Comparison of ENCODE assay signal across 13 cellular contexts in the genomic region with DNA sequence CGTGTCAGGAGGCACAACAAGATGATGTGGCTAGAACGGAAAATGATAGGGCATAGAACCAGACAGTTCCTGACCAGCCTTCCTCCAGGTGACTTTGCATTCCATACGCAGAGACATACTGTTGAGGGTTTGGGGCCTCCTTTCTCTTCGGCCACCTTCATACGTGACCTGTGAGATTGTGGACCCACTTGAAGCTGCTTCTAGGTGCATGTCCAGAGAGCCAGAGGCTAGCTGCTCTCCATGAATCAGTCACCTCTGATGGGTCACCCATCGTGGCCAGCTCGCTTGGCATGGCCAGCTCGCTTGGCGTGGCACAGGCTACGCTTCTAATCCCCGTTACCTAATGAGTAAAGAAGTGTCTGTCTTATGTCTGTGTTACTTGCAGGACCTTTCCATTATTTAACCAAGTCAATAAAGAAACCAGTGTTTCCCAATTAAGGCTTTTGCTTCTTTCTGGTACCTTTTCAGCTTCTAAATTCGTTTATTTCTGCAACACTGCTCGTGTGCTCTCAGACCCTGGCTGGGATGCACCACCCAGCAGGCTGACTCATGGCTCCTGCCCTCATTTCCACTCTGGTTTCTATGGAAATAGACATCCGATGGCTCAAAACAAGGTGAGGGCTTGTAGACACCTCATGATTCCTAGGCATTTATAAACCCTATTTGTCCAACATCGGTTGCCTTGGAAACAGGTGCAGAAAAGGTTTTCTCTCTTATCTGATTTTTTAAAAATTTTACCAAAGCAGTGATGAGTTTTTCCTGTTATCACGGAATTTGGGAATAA.
A peak's percentile ranks its signal among the peaks of the same experiment; 100 is the strongest.
DNase-seq lines count a peak whose midpoint lies in the region; ATAC-seq and TF ChIP-seq lines count a peak whose summit lies in the region.
"Had no signal": no experiment of that assay in that cellular context is flagged by ENCODE, and none has a peak within 500 bp of the region (broad histone marks: within the 10 kb centered on the region; RNA-seq: fewer than 3 reads in every experiment).

No MANE protein-coding gene starts in this region.

- H3K27ac ChIP-seq in RWPE1 (peak overlapping the region; percentile 56; the same call in 1 of the 2 replicates), stomach (no peak overlapping the region)
- no peak overlapping the region for H3K27ac ChIP-seq in effector memory CD4-positive, alpha-beta T cell (ENCODE audit: insufficient read depth, low read length, poor library complexity, severe bottlenecking)
- H3K27ac ChIP-seq: 22Rv1, tibial nerve had no signal

- H3K27me3 ChIP-seq in effector memory CD4-positive, alpha-beta T cell (replicated peaks; ENCODE audit: control insufficient read depth, insufficient read depth, low read length, poor library complexity, severe bottlenecking) = no peaks in the 10 kb centered on the region
- H3K27me3 ChIP-seq in stomach = no peaks in the 10 kb centered on the region
- H3K27me3 ChIP-seq: adrenal gland, tibial nerve had no signal

- ATAC-seq in GM19023 (IDR thresholded peaks at IDR 0.05; ENCODE audit: unreplicated experiment) = no peak
- ATAC-seq: GM23338 had no signal

- H3K4me3 ChIP-seq in fibroblast of mammary gland (ENCODE audit: control insufficient read depth, low read depth, low read length) (no peak overlapping the region), stomach (no peak overlapping the region)
- H3K4me3 ChIP-seq in effector memory CD4-positive, alpha-beta T cell (ENCODE audit: insufficient read depth, low read depth, low read length, poor library complexity, severe bottlenecking) = no peak overlapping the region
- H3K4me3 ChIP-seq: adrenal gland, GM23338, tibial nerve had no signal

- CTCF ChIA-PET in RWPE1 (lab: Yijun Ruan, JAX) = no interaction called here

- no peak for TF ChIP-seq POLR2A in stomach (IDR thresholded peaks at IDR 0.05)

- TF ChIP-seq CTCF in RWPE1 (conservative IDR thresholded peaks at IDR 0.05; ENCODE audit: low read depth) = no peak
- TF ChIP-seq CTCF in fibroblast of mammary gland (conservative IDR thresholded peaks at IDR 0.05; ENCODE audit: control insufficient read depth, insufficient read depth, low read depth, low read length) = no peak
- no peak for TF ChIP-seq CTCF in osteocyte (IDR thresholded peaks at IDR 0.05)
- no peak for TF ChIP-seq CTCF in stomach (IDR thresholded peaks at IDR 0.05)

- H3K36me3 ChIP-seq in effector memory CD4-positive, alpha-beta T cell (ENCODE audit: control insufficient read depth, insufficient read depth, low read length) = no peaks in the 10 kb centered on the region
- peaks cover 0 to 5% (median 2%) of the 10 kb centered on the region in 4 donors for H3K36me3 ChIP-seq in stomach
- H3K36me3 ChIP-seq: adrenal gland had no signal

- no peaks in the 10 kb centered on the region for H3K4me1 Mint-ChIP-seq in osteocyte (ENCODE audit: unreplicated experiment)

- POLR2A ChIA-PET in RWPE1 (lab: Yijun Ruan, JAX; ENCODE audit: low non-redundant PET) = no interaction called here

- intact Hi-C loops in stomach (cut with DNase I; ENCODE audit: low total_unique reads) = no loop called here

- WGBS in stomach, 5 donors = 87 to 93% (median 91%) methylated on average over 16 of the region's 16 CpGs

- H3K27ac Mint-ChIP-seq in osteocyte (ENCODE audit: unreplicated experiment) = peak overlapping the region; percentile 72
- H3K27ac Mint-ChIP-seq: GM23338 had no signal

- DNase-seq in DMS53 (lab: John Stamatoyannopoulos, UW) (peak; percentile 51), DMS53 treated with DMSO at 0.1 percent for 48 hours (lab: John Stamatoyannopoulos, UW; ENCODE audit: unreplicated experiment) (no peak), RWPE1 (ENCODE audit: low spot score) (peak; percentile 69), fibroblast of mammary gland (ENCODE audit: low read depth) (peak; percentile 40), osteocyte (ENCODE audit: extremely low spot score, unreplicated experiment) (peak; percentile 56), stomach (no peak)
- no peak for DNase-seq in effector memory CD4-positive, alpha-beta T cell
- DNase-seq: NCI-H1417 had no signal

- peaks cover 41% of the 10 kb centered on the region for H3K36me3 Mint-ChIP-seq in osteocyte (ENCODE audit: unreplicated experiment)

- TF ChIP-seq EP300 in stomach (IDR thresholded peaks at IDR 0.05) = no peak

- H3K9me3 Mint-ChIP-seq in osteocyte (ENCODE audit: unreplicated experiment) = no peaks in the 10 kb centered on the region
- H3K9me3 Mint-ChIP-seq: GM23338 had no signal

- no peaks in the 10 kb centered on the region for H3K9me3 ChIP-seq in effector memory CD4-positive, alpha-beta T cell (ENCODE audit: control insufficient read depth, low read length)
- no peaks in the 10 kb centered on the region for H3K9me3 ChIP-seq in stomach
- H3K9me3 ChIP-seq: adrenal gland, tibial nerve had no signal

- H3K27me3 Mint-ChIP-seq in osteocyte (ENCODE audit: unreplicated experiment) = no peaks in the 10 kb centered on the region

- H3K4me3 Mint-ChIP-seq in osteocyte (ENCODE audit: unreplicated experiment) = no peak overlapping the region
- H3K4me3 Mint-ChIP-seq: GM23338 had no signal

- H3K4me1 ChIP-seq in effector memory CD4-positive, alpha-beta T cell (ENCODE audit: control insufficient read depth, insufficient read depth, low read length, poor library complexity, severe bottlenecking) = no peaks in the 10 kb centered on the region
- H3K4me1 ChIP-seq in stomach = peaks cover 0 to 20% (median 8%) of the 10 kb centered on the region in 4 donors
- H3K4me1 ChIP-seq: tibial nerve had no signal

Comparison
In these comparisons a context has a peak if more than half of its experiments do, and no peak if none do; other contexts are left out.
1. DNase-seq: peak in DMS53 (single experiment), RWPE1 (single experiment), fibroblast of mammary gland (single experiment) and osteocyte (single experiment); none in DMS53 treated with DMSO at 0.1 percent for 48 hours (single experiment), effector memory CD4-positive, alpha-beta T cell (0 of 3) and stomach (single experiment).